17 cellular contexts compared by ENCODE assay signal in the genomic region with DNA sequence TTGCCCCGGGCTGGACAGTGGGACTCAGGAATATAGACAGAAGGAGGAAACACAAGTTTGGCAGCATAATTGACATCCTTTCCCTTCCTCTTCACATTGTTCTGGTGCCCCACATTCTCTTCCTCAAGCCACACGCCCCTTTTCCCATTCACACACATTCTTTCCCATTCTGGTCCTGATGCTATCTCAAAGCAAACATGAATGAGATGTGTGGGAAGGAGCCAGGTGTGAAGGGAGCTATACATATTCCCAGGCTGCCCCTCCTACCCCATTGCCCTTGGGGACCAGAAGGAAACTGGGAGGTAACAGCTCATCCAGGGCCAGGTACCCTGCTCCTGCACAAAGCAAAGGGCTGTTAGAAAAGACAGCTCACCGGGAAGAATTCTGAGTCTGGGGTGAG. TPM values are rescaled to one million over a fixed set of nuclear protein-coding genes. Genes with fewer than 3 reads are reported as not detected.
A peak's percentile ranks its signal among the peaks of the same experiment; 100 is the strongest.
DNase-seq lines count a peak whose midpoint lies in the region; ATAC-seq, FAIRE-seq and TF ChIP-seq lines count a peak whose summit lies in the region.
"Had no signal": no experiment of that assay in that cellular context is flagged by ENCODE, and none has a peak within 500 bp of the region (broad histone marks: within the 10 kb centered on the region; RNA-seq: fewer than 3 reads in every experiment).

No MANE protein-coding gene starts in this region.

- DNase-seq in activated naive CD4-positive, alpha-beta T cell treated with anti-CD3 and anti-CD28 coated beads for 36 hours, result no peak
- no peak for DNase-seq in activated naive CD4-positive, alpha-beta T cell treated with anti-CD3 and anti-CD28 coated beads, Interleukin-2, amount 10 ng/mL, durations not matched to agents 7 days and 5 days
- DNase-seq in H7, result peak; percentile 12
- DNase-seq in endothelial cell of umbilical vein (ENCODE audit: low read depth, low spot score), result no peak
- peak; percentile 4 for DNase-seq in posterior vena cava (ENCODE audit: low spot score)
- no peak for DNase-seq in HuH-7.5 (ENCODE audit: low spot score)
- DNase-seq in DMS153 treated with DMSO at 0.1 percent for 48 hours (lab: John Stamatoyannopoulos, UW; ENCODE audit: unreplicated experiment), result no peak
- DNase-seq: 8988T; AML-193; CD4-positive, CD25-positive, alpha-beta regulatory T cell; DMS79 treated with DMSO at 0.1 percent for 48 hours; EL; GDM1; IMR-90 had no signal

- H3K36me3 ChIP-seq in H7 (replicated peaks; ENCODE audit: control insufficient read depth, insufficient read depth, low read length) (peaks cover 52% of the 10 kb centered on the region), endothelial cell of umbilical vein (ENCODE audit: control insufficient read depth in 2 of 2, extremely low read depth in 1 of 2, insufficient read depth in 2 of 2, low read length in 2 of 2) (peaks cover 0 to 12% of the 10 kb centered on the region in 2 experiments)

- FAIRE-seq in endothelial cell of umbilical vein (lab: Jason Lieb, UNC), result peak; percentile 59

- no peak overlapping the region for H2AFZ ChIP-seq in endothelial cell of umbilical vein (ENCODE audit: low read depth, low read length)

- H3K9ac ChIP-seq in endothelial cell of umbilical vein (replicated peaks; ENCODE audit: extremely low read depth, insufficient read depth, low read length), result no peak overlapping the region
- H3K9ac ChIP-seq: BLaER1 had no signal

- peaks cover 5% of the 10 kb centered on the region for H3K36me3 Mint-ChIP-seq in activated naive CD4-positive, alpha-beta T cell treated with anti-CD3 and anti-CD28 coated beads for 36 hours (ENCODE audit: low read depth)
- H3K36me3 Mint-ChIP-seq in activated naive CD4-positive, alpha-beta T cell treated with anti-CD3 and anti-CD28 coated beads, Interleukin-2, amount 10 ng/mL, durations not matched to agents 7 days and 5 days, result peaks cover 51% of the 10 kb centered on the region

- no peaks in the 10 kb centered on the region for H3K79me2 ChIP-seq in endothelial cell of umbilical vein (ENCODE audit: control insufficient read depth, insufficient read depth, low read length)

- TF ChIP-seq POLR2A in endothelial cell of umbilical vein (IDR thresholded peaks at IDR 0.05; ENCODE audit: low read depth, low read length), result no peak

- dilution Hi-C loops in endothelial cell of umbilical vein (cut with MboI; ENCODE audit: extremely low pct_ligation_motif_present, low sequenced_read_pairs), result no loop called here

- H3K4me2 ChIP-seq in endothelial cell of umbilical vein (ENCODE audit: insufficient read depth, low read length), result no peak overlapping the region
- H3K4me2 ChIP-seq: BLaER1 had no signal

- H3K27ac Mint-ChIP-seq in activated naive CD4-positive, alpha-beta T cell treated with anti-CD3 and anti-CD28 coated beads for 36 hours, result peak overlapping the region; percentile 24
- no peak overlapping the region for H3K27ac Mint-ChIP-seq in activated naive CD4-positive, alpha-beta T cell treated with anti-CD3 and anti-CD28 coated beads, Interleukin-2, amount 10 ng/mL, durations not matched to agents 7 days and 5 days

- CTCF ChIA-PET in activated naive CD4-positive, alpha-beta T cell treated with anti-CD3 and anti-CD28 coated beads for 36 hours (lab: Charles Lee), result interaction anchor here (0.6 kb wide), 1 partner anchor 84 kb away, joined by 3 read pairs; no protein-coding TSS in a partner anchor
- CTCF ChIA-PET in activated naive CD4-positive, alpha-beta T cell treated with anti-CD3 and anti-CD28 coated beads, Interleukin-2, amount 10 ng/mL, durations not matched to agents 7 days and 5 days (lab: Charles Lee), result no interaction called here
- CTCF ChIA-PET in endothelial cell of umbilical vein (lab: Charles Lee), result no interaction called here

- peaks cover 24% of the 10 kb centered on the region for H3K4me1 ChIP-seq in endothelial cell of umbilical vein (ENCODE audit: control insufficient read depth, extremely low read depth, insufficient read depth, low read length)

- H3K9me1 ChIP-seq in endothelial cell of umbilical vein (replicated peaks; ENCODE audit: control insufficient read depth, extremely low read depth, insufficient read depth, low read length), result no peaks in the 10 kb centered on the region

- intact Hi-C loops in activated naive CD4-positive, alpha-beta T cell treated with anti-CD3 and anti-CD28 coated beads for 36 hours (cut with micrococcal nuclease), result no loop called here
- intact Hi-C loops in endothelial cell of umbilical vein (cut with micrococcal nuclease), result no loop called here
- intact Hi-C loops in posterior vena cava (cut with DNase I), result no loop called here

- H3K9me3 Mint-ChIP-seq in activated naive CD4-positive, alpha-beta T cell treated with anti-CD3 and anti-CD28 coated beads for 36 hours, result no peaks in the 10 kb centered on the region
- no peaks in the 10 kb centered on the region for H3K9me3 Mint-ChIP-seq in activated naive CD4-positive, alpha-beta T cell treated with anti-CD3 and anti-CD28 coated beads, Interleukin-2, amount 10 ng/mL, durations not matched to agents 7 days and 5 days

- H3K4me1 Mint-ChIP-seq in activated naive CD4-positive, alpha-beta T cell treated with anti-CD3 and anti-CD28 coated beads for 36 hours (ENCODE audit: low read depth), result no peaks in the 10 kb centered on the region
- H3K4me1 Mint-ChIP-seq in activated naive CD4-positive, alpha-beta T cell treated with anti-CD3 and anti-CD28 coated beads, Interleukin-2, amount 10 ng/mL, durations not matched to agents 7 days and 5 days, result no peaks in the 10 kb centered on the region
- H3K4me1 Mint-ChIP-seq: CD4-positive, CD25-positive, alpha-beta regulatory T cell had no signal

- H3K4me3 ChIP-seq in H7 (ENCODE audit: insufficient read depth, low read depth, low read length) (no peak overlapping the region), endothelial cell of umbilical vein (replicated peaks in 1 of 3; ENCODE audit: insufficient read depth in 1 of 3, low read depth in 1 of 3, low read length in 3 of 3) (no peak overlapping the region)
- H3K4me3 ChIP-seq: BLaER1 had no signal

- ATAC-seq in HG03139 (IDR thresholded peaks at IDR 0.05; ENCODE audit: unreplicated experiment), result no peak
- ATAC-seq: HCT116 had no signal

- H4K20me1 ChIP-seq in endothelial cell of umbilical vein (replicated peaks; ENCODE audit: control insufficient read depth, extremely low read depth, insufficient read depth, low read length), result no peaks in the 10 kb centered on the region
- H4K20me1 ChIP-seq: BLaER1 had no signal

- POLR2A ChIA-PET in endothelial cell of umbilical vein (lab: Charles Lee), result no interaction called here

- no peak for TF ChIP-seq CTCF in endothelial cell of umbilical vein (IDR thresholded peaks at IDR 0.05; ENCODE audit: extremely low read depth in 1 of 2, insufficient read depth in 1 of 2, low read depth in 1 of 2, low read length in 2 of 2)

- H3K27me3 ChIP-seq in H7 (ENCODE audit: control insufficient read depth, insufficient read depth, low read length) (no peaks in the 10 kb centered on the region), endothelial cell of umbilical vein (ENCODE audit: control insufficient read depth in 2 of 2, insufficient read depth in 2 of 2, low read length in 2 of 2) (no peaks in the 10 kb centered on the region)
- H3K27me3 ChIP-seq: BLaER1 had no signal

- H3K9me3 ChIP-seq in endothelial cell of umbilical vein (replicated peaks; ENCODE audit: control insufficient read depth, insufficient read depth, low read length), result no peaks in the 10 kb centered on the region
- H3K9me3 ChIP-seq: BLaER1 had no signal

- H3K4me3 Mint-ChIP-seq in activated naive CD4-positive, alpha-beta T cell treated with anti-CD3 and anti-CD28 coated beads for 36 hours, result no peak overlapping the region
- no peak overlapping the region for H3K4me3 Mint-ChIP-seq in activated naive CD4-positive, alpha-beta T cell treated with anti-CD3 and anti-CD28 coated beads, Interleukin-2, amount 10 ng/mL, durations not matched to agents 7 days and 5 days
- H3K4me3 Mint-ChIP-seq: CD4-positive, CD25-positive, alpha-beta regulatory T cell had no signal

- no peaks in the 10 kb centered on the region for H3K27me3 Mint-ChIP-seq in activated naive CD4-positive, alpha-beta T cell treated with anti-CD3 and anti-CD28 coated beads for 36 hours (ENCODE audit: low read depth)
- H3K27me3 Mint-ChIP-seq in activated naive CD4-positive, alpha-beta T cell treated with anti-CD3 and anti-CD28 coated beads, Interleukin-2, amount 10 ng/mL, durations not matched to agents 7 days and 5 days, result no peaks in the 10 kb centered on the region
- H3K27me3 Mint-ChIP-seq: CD4-positive, CD25-positive, alpha-beta regulatory T cell had no signal

- no peak overlapping the region for H3K27ac ChIP-seq in endothelial cell of umbilical vein (ENCODE audit: insufficient read depth, low read depth, low read length)
- H3K27ac ChIP-seq: BLaER1 had no signal

- no TSS peak for BruUV-seq in endothelial cell of umbilical vein (replicated peaks; lab: Mats Ljungman, UMichigan)

TF ChIP-seq in endothelial cell of umbilical vein, 7 proteins besides CTCF, POLR2A, EP300 and RAD21 (continues in another document):
- TF ChIP-seq POLR2AphosphoS5 (IDR thresholded peaks at IDR 0.05; ENCODE audit: insufficient read depth, low read depth, low read length), result no peak

RNA-seq across cellular contexts. Expression of a gene that starts 23.4 kb away (rescaled TPM):
- total RNA-seq in activated naive CD4-positive, alpha-beta T cell treated with anti-CD3 and anti-CD28 coated beads for 36 hours, result 100 to 1,000 TPM; 124 TPM
- total RNA-seq in H7 (2014; rRNA removed; shearing (Covaris generic)), result 50.6 and 66.3 TPM in 2 replicates
- total RNA-seq in endothelial cell of umbilical vein, result 69.2 and 75.5 TPM in 2 replicates
- polyA plus RNA-seq in endothelial cell of umbilical vein, result 97.9 and 121 TPM in 2 replicates
- polyA plus RNA-seq in endothelial cell of umbilical vein (2011; cell fraction: cytosol; rRNA removed), result 64.8 and 71.4 TPM in 2 replicates
- 248 and 285 TPM in 2 replicates for polyA plus RNA-seq in endothelial cell of umbilical vein (2011; cell fraction: nucleus; rRNA removed)
- 36.7 and 55.9 TPM in 2 replicates for polyA plus RNA-seq in endothelial cell of umbilical vein (2012)
- polyA minus RNA-seq in endothelial cell of umbilical vein, result 112 and 115 TPM in 2 replicates
- 28.9 TPM for polyA minus RNA-seq in endothelial cell of umbilical vein (2011; cell fraction: cytosol; rRNA and poly(A)+ RNA removed)
- polyA minus RNA-seq in endothelial cell of umbilical vein (2011; cell fraction: nucleus; rRNA and poly(A)+ RNA removed), result 110 and 160 TPM in 2 replicates
- total RNA-seq in posterior vena cava, result 10 to 100 TPM; 37.7 to 42.3 TPM

RNA-seq across cellular contexts. Expression of a gene that starts 51.2 kb away (rescaled TPM):
- total RNA-seq in activated naive CD4-positive, alpha-beta T cell treated with anti-CD3 and anti-CD28 coated beads for 36 hours, result 10 to 100 TPM; 14.2 to 15.9 TPM
- total RNA-seq in H7 (2014; rRNA removed; shearing (Covaris generic)), result 65.9 and 68.0 TPM in 2 replicates
- total RNA-seq in endothelial cell of umbilical vein (9.5 and 10.0 TPM in 2 replicates), posterior vena cava (1 to 10 TPM; 4.2 to 4.9 TPM)
- polyA plus RNA-seq in endothelial cell of umbilical vein, result 6.2 and 7.0 TPM in 2 replicates
- polyA plus RNA-seq in endothelial cell of umbilical vein (2011; cell fraction: cytosol; rRNA removed), result 3.7 and 4.8 TPM in 2 replicates
- polyA plus RNA-seq in endothelial cell of umbilical vein (2011; cell fraction: nucleus; rRNA removed), result 20.4 and 21.0 TPM in 2 replicates
- polyA plus RNA-seq in endothelial cell of umbilical vein (2012), result 3.1 and 4.3 TPM in 2 replicates
- polyA minus RNA-seq in endothelial cell of umbilical vein, result 8.4 and 9.7 TPM in 2 replicates
- 3.4 TPM for polyA minus RNA-seq in endothelial cell of umbilical vein (2011; cell fraction: cytosol; rRNA and poly(A)+ RNA removed)
- polyA minus RNA-seq in endothelial cell of umbilical vein (2011; cell fraction: nucleus; rRNA and poly(A)+ RNA removed), result 9.6 and 11.8 TPM in 2 replicates

Comparison
In these comparisons a context has a peak if more than half of its experiments do, and no peak if none do; other contexts are left out.
1. DNase-seq: peak in H7 (single experiment) and posterior vena cava (single experiment); none in activated naive CD4-positive, alpha-beta T cell treated with anti-CD3 and anti-CD28 coated beads for 36 hours (single experiment), activated naive CD4-positive, alpha-beta T cell treated with anti-CD3 and anti-CD28 coated beads, Interleukin-2, amount 10 ng/mL, durations not matched to agents 7 days and 5 days (single experiment), endothelial cell of umbilical vein (single experiment), HuH-7.5 (single experiment) and DMS153 treated with DMSO at 0.1 percent for 48 hours (single experiment).